ENCODE assay signal across 8 cellular contexts in genomic region chrX:151396827-151397740, GRCh38. TPM values are rescaled to one million over a fixed set of nuclear protein-coding genes. Genes with fewer than 3 reads are reported as not detected.
DNase-seq lines count a peak whose midpoint lies in the region; ATAC-seq and TF ChIP-seq lines count a peak whose summit lies in the region.

Gene VMA21, plus strand, starts transcription at chrX:151397206. Its CDS starts 103 bp downstream, at chrX:151397309.

- CTCF ChIA-PET in activated CD4-positive, alpha-beta T cell treated with anti-CD3 and anti-CD28 coated beads for 36 hours (lab: Charles Lee), result interaction anchor here (0.5 kb wide), 1 partner anchor 38 kb away, joined by 3 read pairs; no protein-coding TSS in a partner anchor

- no peaks in the 10 kb centered on the region for H3K9me3 Mint-ChIP-seq in activated CD4-positive, alpha-beta T cell treated with anti-CD3 and anti-CD28 coated beads for 36 hours (ENCODE audit: low read depth)

- H3K36me3 Mint-ChIP-seq in activated CD4-positive, alpha-beta T cell treated with anti-CD3 and anti-CD28 coated beads for 36 hours (ENCODE audit: low read depth), result peaks cover 12% of the 10 kb centered on the region

- ATAC-seq in GM19025 (IDR thresholded peaks at IDR 0.05; ENCODE audit: low read depth, unreplicated experiment) (peak; percentile 88), HG03280 (IDR thresholded peaks at IDR 0.05; ENCODE audit: unreplicated experiment) (peak; percentile 86), left colon (peak; percentile 97)
- peak; percentile 80 for ATAC-seq in activated CD4-positive, alpha-beta T cell treated with anti-CD3 and anti-CD28 coated beads for 36 hours

- H3K4me3 ChIP-seq in choroid plexus epithelial cell (ENCODE audit: low read depth, low read length), result peak within 1 kb of the TSS; percentile 84

- H3K27me3 Mint-ChIP-seq in activated CD4-positive, alpha-beta T cell treated with anti-CD3 and anti-CD28 coated beads for 36 hours, result no peaks in the 10 kb centered on the region

- DNase-seq in AG20443 (ENCODE audit: low spot score), result peak; percentile 94
- peak; percentile 54 to 88 for DNase-seq in NCI-H446 (lab: John Stamatoyannopoulos, UW)
- peak; percentile 90 for DNase-seq in activated CD4-positive, alpha-beta T cell treated with anti-CD3 and anti-CD28 coated beads for 36 hours
- peak; percentile 88 for DNase-seq in choroid plexus epithelial cell (ENCODE audit: low read depth)
- peak; percentile 86 for DNase-seq in left colon
- DNase-seq in stimulated activated CD4-positive, alpha-beta T cell treated with anti-CD3 and anti-CD28 coated beads, Interleukin-1b, Interleukin-23, amount 100 ng/mL, for 4 hours (ENCODE audit: low read depth in 2 of 2), result peak; percentile 74 to 78

- peak within 1 kb of the TSS; percentile 94 for H3K27ac Mint-ChIP-seq in activated CD4-positive, alpha-beta T cell treated with anti-CD3 and anti-CD28 coated beads for 36 hours

- POLR2A ChIA-PET in activated CD4-positive, alpha-beta T cell treated with anti-CD3 and anti-CD28 coated beads for 36 hours (lab: Charles Lee), result no interaction called here

- H3K4me1 Mint-ChIP-seq in activated CD4-positive, alpha-beta T cell treated with anti-CD3 and anti-CD28 coated beads for 36 hours, result peaks cover 49% of the 10 kb centered on the region

- H3K4me3 Mint-ChIP-seq in activated CD4-positive, alpha-beta T cell treated with anti-CD3 and anti-CD28 coated beads for 36 hours, result peak within 1 kb of the TSS; percentile 84

- TF ChIP-seq CTCF in choroid plexus epithelial cell (conservative IDR thresholded peaks at IDR 0.05; ENCODE audit: low read depth, low read length), result no peak

- intact Hi-C loops in activated CD4-positive, alpha-beta T cell treated with anti-CD3 and anti-CD28 coated beads for 36 hours (cut with DNase I, micrococcal nuclease), result loop anchor here in 1 of 2 experiments (1.0 to 10.0 kb wide), 9 partner anchors 19 to 1935 kb away; partner anchors contain the start of genes CD99L2, CETN2, HMGB3 and MAMLD1
- intact Hi-C loops in left colon (cut with DNase I, micrococcal nuclease), result no loop called here

RNA-seq across cellular contexts. Expression of gene VMA21, which starts in this region (rescaled TPM):
- total RNA-seq in activated CD4-positive, alpha-beta T cell treated with anti-CD3 and anti-CD28 coated beads for 36 hours, result 10 to 100 TPM; 42.1 to 43.0 TPM
- 10 to 100 TPM; 12.5 to 13.3 TPM for total RNA-seq in left colon

Comparison
In these comparisons a context has a peak if more than half of its experiments do, and no peak if none do; other contexts are left out.
1. Peak in every context shown above with its lines: DNase-seq, ATAC-seq and H3K4me3 ChIP-seq.